ENCODE assay signal across 22 cellular contexts in the genomic region with DNA sequence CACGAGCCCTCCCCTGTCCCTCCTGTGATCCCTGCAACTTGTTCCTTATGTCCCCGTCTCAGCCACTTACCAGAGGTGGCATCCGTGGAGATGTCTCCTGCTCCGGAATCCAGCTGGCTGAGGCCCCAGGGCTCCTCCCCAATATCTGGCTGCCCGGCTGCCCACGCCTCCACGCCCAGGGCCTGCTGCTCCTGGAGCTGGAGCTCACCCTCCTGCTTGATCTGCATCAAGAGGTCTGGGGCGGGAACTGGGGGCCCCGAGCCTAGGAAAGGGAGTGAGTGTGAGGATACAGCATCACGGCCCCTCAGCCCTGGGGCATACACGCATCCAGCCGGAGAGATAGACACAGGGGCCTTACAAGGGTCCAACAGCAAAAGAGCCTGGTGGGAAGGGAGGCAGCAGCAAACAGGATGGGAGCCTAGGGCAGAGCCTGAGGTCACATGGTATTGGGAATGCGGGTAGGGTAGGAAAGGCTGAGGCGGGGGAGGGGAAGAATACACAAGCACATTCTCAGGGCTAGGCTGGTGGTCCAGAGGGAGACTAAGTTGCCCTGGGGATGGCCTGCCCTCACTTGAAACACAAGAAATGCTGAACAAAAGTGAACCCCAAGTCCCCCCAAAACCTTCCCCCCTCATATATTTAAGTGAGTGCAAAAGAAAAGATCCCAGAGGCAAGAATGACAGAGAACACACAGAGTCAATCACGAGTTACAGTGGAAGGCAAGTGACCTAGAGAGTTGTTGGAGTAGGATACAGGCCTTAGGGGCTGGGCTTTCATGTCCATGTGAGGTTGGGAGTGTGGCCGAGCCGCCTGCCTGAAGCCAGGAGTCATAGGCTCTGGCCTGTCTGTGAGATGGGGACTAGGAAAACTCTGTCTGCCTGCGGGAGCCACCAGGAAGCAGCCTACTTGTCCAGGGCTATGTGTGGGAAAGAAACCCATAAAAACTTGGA. TPM values are rescaled to one million over a fixed set of nuclear protein-coding genes. Genes with fewer than 3 reads are reported as not detected.
DNase-seq lines count a peak whose midpoint lies in the region; ATAC-seq and TF ChIP-seq lines count a peak whose summit lies in the region.
"Had no signal": no experiment of that assay in that cellular context is flagged by ENCODE, and none has a peak within 500 bp of the region (broad histone marks: within the 10 kb centered on the region; RNA-seq: fewer than 3 reads in every experiment).

No MANE protein-coding gene starts in this region.

- H4K20me1 ChIP-seq in GM23338 (replicated peaks; ENCODE audit: insufficient read depth) (no peaks in the 10 kb centered on the region; the same call in 1 of the 2 replicates), neural progenitor cell (ENCODE audit: low read depth) (no peaks in the 10 kb centered on the region)

- no peak overlapping the region; the same call in 2 of the 3 replicates for H3K4me3 Mint-ChIP-seq in GM23338
- no peak overlapping the region for H3K4me3 Mint-ChIP-seq in neural progenitor cell
- H3K4me3 Mint-ChIP-seq: CD4-positive, alpha-beta T cell; stimulated activated naive CD8-positive, alpha-beta T cell treated with anti-CD3 and anti-CD28 coated beads, Interleukin-15, Interleukin-2, amounts not matched to agents 100 ng/mL and 50 ng/mL, for 24 hours had no signal

- peak; percentile 95 for ATAC-seq in GM23338
- no peak for ATAC-seq in RWPE2 (ENCODE audit: low read depth)
- ATAC-seq in GM18498 (IDR thresholded peaks at IDR 0.05; ENCODE audit: unreplicated experiment): no peak
- ATAC-seq in GM18502 (IDR thresholded peaks at IDR 0.05; ENCODE audit: poor library complexity, unreplicated experiment): no peak
- no peak for ATAC-seq in HG02642 (IDR thresholded peaks at IDR 0.05; ENCODE audit: poor library complexity, unreplicated experiment)

- H3K4me2 ChIP-seq in GM23338 (peak overlapping the region; percentile 46), neural progenitor cell (no peak overlapping the region)

- H3K4me1 Mint-ChIP-seq in GM23338 (peaks cover 11% of the 10 kb centered on the region; the same call in 2 of the 3 replicates), neural progenitor cell (no peaks in the 10 kb centered on the region)

- H3K9me3 ChIP-seq in RWPE2 (ENCODE audit: severe bottlenecking) (no peaks in the 10 kb centered on the region), neural progenitor cell (ENCODE audit: low read depth) (peaks cover 6% of the 10 kb centered on the region)
- H3K9me3 ChIP-seq: colonic mucosa, neutrophil, thyroid gland had no signal

- no peak for TF ChIP-seq CTCF in GM23338 (conservative IDR thresholded peaks at IDR 0.05; ENCODE audit: low read depth in 2 of 2)
- no peak for TF ChIP-seq CTCF in RWPE2 (IDR thresholded peaks at IDR 0.05; ENCODE audit: poor library complexity, severe bottlenecking)
- TF ChIP-seq CTCF in neural progenitor cell (IDR thresholded peaks at IDR 0.05): no peak

- H3K27ac Mint-ChIP-seq in GM23338: peak overlapping the region; percentile 42
- H3K27ac Mint-ChIP-seq in neural progenitor cell: peak overlapping the region; percentile 12
- H3K27ac Mint-ChIP-seq: CD4-positive, alpha-beta T cell; stimulated activated naive CD8-positive, alpha-beta T cell treated with anti-CD3 and anti-CD28 coated beads, Interleukin-15, Interleukin-2, amounts not matched to agents 100 ng/mL and 50 ng/mL, for 24 hours had no signal

- H3K27me3 ChIP-seq in GM23338 (ENCODE audit: insufficient read depth) (no peaks in the 10 kb centered on the region), RWPE2 (ENCODE audit: insufficient read depth, poor library complexity, severe bottlenecking) (no peaks in the 10 kb centered on the region), neural progenitor cell (no peaks in the 10 kb centered on the region)
- H3K27me3 ChIP-seq: brain microvascular endothelial cell, colonic mucosa, neutrophil, thyroid gland had no signal

- no peaks in the 10 kb centered on the region for H3F3A ChIP-seq in GM23338 (replicated peaks; ENCODE audit: low read depth)
- no peaks in the 10 kb centered on the region for H3F3A ChIP-seq in neural progenitor cell (ENCODE audit: low read depth)

- H3K27me3 Mint-ChIP-seq in GM23338 (ENCODE audit: insufficient read depth, low read depth, poor library complexity) (peaks cover 7% of the 10 kb centered on the region), neural progenitor cell (ENCODE audit: insufficient read depth, low read depth) (peaks cover 2% of the 10 kb centered on the region)
- H3K27me3 Mint-ChIP-seq: CD4-positive, alpha-beta T cell; stimulated activated naive CD8-positive, alpha-beta T cell treated with anti-CD3 and anti-CD28 coated beads, Interleukin-15, Interleukin-2, amounts not matched to agents 100 ng/mL and 50 ng/mL, for 24 hours had no signal

- H3K79me2 ChIP-seq in GM23338 (replicated peaks; ENCODE audit: insufficient read depth) (no peaks in the 10 kb centered on the region), neural progenitor cell (ENCODE audit: low read depth) (peaks cover 10% of the 10 kb centered on the region)

- H3K27ac ChIP-seq in GM23338 (ENCODE audit: low read depth) (no peak overlapping the region; the same call in 1 of the 2 replicates), RWPE2 (ENCODE audit: poor library complexity, severe bottlenecking) (no peak overlapping the region), neural progenitor cell (no peak overlapping the region)
- H3K27ac ChIP-seq: brain microvascular endothelial cell, colonic mucosa, neutrophil, thyroid gland had no signal

- peak; percentile 84 for DNase-seq in GM23338 (ENCODE audit: low spot score)
- peak; percentile 42 for DNase-seq in RWPE2 (ENCODE audit: low spot score)
- DNase-seq in iPS DF 19.7 (ENCODE audit: low read depth, low spot score): peak; percentile 56
- DNase-seq in neural progenitor cell (ENCODE audit: low spot score): peak; percentile 21
- DNase-seq in NCI-H748 treated with DMSO at 0.1 percent for 48 hours (lab: John Stamatoyannopoulos, UW): no peak
- DNase-seq: brain microvascular endothelial cell; CD4-positive, alpha-beta T cell; colonic mucosa; GDM1; Kasumi-1; NCI-H1694 treated with DMSO at 0.1 percent for 48 hours; NCI-H69; Right ventricle myocardium superior; small intestine; stimulated activated CD4-positive, alpha-beta T cell treated with anti-CD3 and anti-CD28 coated beads, Interleukin-2, amount 100 ng/mL, for 48 hours; SW 1271; thyroid gland had no signal

- H3K36me3 Mint-ChIP-seq in GM23338 (ENCODE audit: low read depth) (peaks cover 73% of the 10 kb centered on the region), neural progenitor cell (peaks cover 51% of the 10 kb centered on the region)

- H3K9me3 Mint-ChIP-seq in GM23338: peaks cover 21% of the 10 kb centered on the region
- H3K9me3 Mint-ChIP-seq in neural progenitor cell: peaks cover 5% of the 10 kb centered on the region
- H3K9me3 Mint-ChIP-seq: CD4-positive, alpha-beta T cell had no signal

- 0 out of 2 replicates have a peak overlapping the region, but pooled peaks have one; percentile 4 for H3K4me3 ChIP-seq in GM23338
- no peak overlapping the region for H3K4me3 ChIP-seq in RWPE2 (ENCODE audit: severe bottlenecking)
- H3K4me3 ChIP-seq in neural progenitor cell: no peak overlapping the region
- H3K4me3 ChIP-seq: colonic mucosa, thyroid gland had no signal

- no peaks in the 10 kb centered on the region for H3K9me2 ChIP-seq in GM23338 (ENCODE audit: insufficient read depth)

- H3K9ac ChIP-seq in neural progenitor cell: no peak overlapping the region

- H3K4me1 ChIP-seq in GM23338 (ENCODE audit: insufficient read depth) (peaks cover 4% of the 10 kb centered on the region), RWPE2 (ENCODE audit: insufficient read depth, poor library complexity, severe bottlenecking) (no peaks in the 10 kb centered on the region), neural progenitor cell (no peaks in the 10 kb centered on the region)
- H3K4me1 ChIP-seq: colonic mucosa, thyroid gland had no signal

- H3K36me3 ChIP-seq in GM23338 (ENCODE audit: insufficient read depth) (peaks cover 2% of the 10 kb centered on the region; the same call in 1 of the 2 replicates), RWPE2 (ENCODE audit: low read depth) (peaks cover 55% of the 10 kb centered on the region), neural progenitor cell (peaks cover 14% of the 10 kb centered on the region)

- H2AFZ ChIP-seq in GM23338: no peak overlapping the region
- H2AFZ ChIP-seq in neural progenitor cell (replicated peaks): no peak overlapping the region

TF ChIP-seq in GM23338, 12 proteins besides CTCF, POLR2A, EP300 and RAD21:
- TF ChIP-seq EZH2 (IDR thresholded peaks at IDR 0.05; ENCODE audit: low read depth, unreplicated experiment) (no peak), JUNB (IDR thresholded peaks at IDR 0.05; ENCODE audit: unreplicated experiment) (no peak), CREB1 (CRISPR knock-in tag; IDR thresholded peaks at IDR 0.05; ENCODE audit: low read depth) (0 out of 2 replicates have a peak, but pooled peaks have one; percentile 12)

RNA-seq across cellular contexts. Expression of a gene that starts 16.9 kb away (rescaled TPM):
- 5.2 and 7.9 TPM in 2 replicates for total RNA-seq in GM23338 (2014; rRNA removed; shearing (Covaris generic))
- 2.8 and 3.2 TPM in 2 replicates for polyA plus RNA-seq in GM23338 (2016; fragmentation: Nextera tagmentation; extraction: Ambion mirVana)
- 6.6 and 11.7 TPM in 2 replicates for total RNA-seq in neural progenitor cell (ENCODE audit: low replicate concordance)

RNA-seq across cellular contexts. Expression of a gene that starts 19.8 kb away (rescaled TPM):
- 12.9 and 18.6 TPM in 2 replicates for total RNA-seq in GM23338 (2014; rRNA removed; shearing (Covaris generic))
- polyA plus RNA-seq in GM23338 (2016; fragmentation: Nextera tagmentation; extraction: Ambion mirVana): 10.0 and 12.9 TPM in 2 replicates
- 11.0 and 24.1 TPM in 2 replicates for total RNA-seq in neural progenitor cell (ENCODE audit: low replicate concordance)
